Comparison of ENCODE assay signal across 16 cellular contexts in the genomic region with DNA sequence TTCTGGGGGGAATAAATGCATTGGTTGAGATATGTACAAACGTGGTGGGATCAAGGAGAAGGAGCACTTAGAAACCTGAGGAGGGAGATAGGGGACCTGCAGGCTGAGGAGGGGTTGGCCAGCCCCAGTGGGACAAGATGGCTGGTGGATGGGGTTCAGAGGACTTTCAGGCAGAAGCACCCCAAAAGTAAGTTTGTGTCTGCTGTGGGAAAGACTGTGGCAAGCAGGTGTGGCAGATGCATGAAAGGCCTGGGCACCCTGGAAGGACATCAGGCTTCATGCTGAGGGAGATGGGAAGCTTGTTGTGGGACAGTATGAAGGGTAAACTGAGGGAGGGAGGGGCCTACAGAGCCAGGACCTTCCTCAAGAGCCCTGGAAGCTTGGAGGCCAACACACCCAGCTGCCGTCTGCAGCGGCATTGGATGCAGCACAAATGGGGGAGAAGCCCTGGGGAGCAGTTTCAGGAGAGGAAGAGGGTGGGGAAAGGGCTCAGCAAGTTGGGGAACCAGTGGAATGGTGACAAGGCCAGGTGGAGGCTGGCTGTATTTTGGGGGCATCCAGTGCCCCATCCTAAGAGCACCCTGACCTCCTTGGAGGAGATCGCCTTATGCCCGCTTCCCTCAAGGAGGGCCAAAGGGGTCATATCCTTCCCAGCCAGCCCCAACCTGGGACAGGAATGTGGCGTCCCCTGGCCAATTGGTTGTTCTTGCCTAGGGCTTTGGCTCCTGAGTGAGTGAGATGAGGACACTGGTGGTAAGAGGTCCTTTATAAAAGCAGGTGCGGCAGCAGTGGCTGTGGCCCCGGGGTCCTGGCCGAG. TPM values are rescaled to one million over a fixed set of nuclear protein-coding genes. Genes with fewer than 3 reads are reported as not detected.
DNase-seq lines count a peak whose midpoint lies in the region; ATAC-seq and TF ChIP-seq lines count a peak whose summit lies in the region.
"Had no signal": no experiment of that assay in that cellular context is flagged by ENCODE, and none has a peak within 500 bp of the region (broad histone marks: within the 10 kb centered on the region; RNA-seq: fewer than 3 reads in every experiment).

No MANE protein-coding gene starts in this region.

- H3K14ac ChIP-seq in trophoblast cell (ENCODE audit: low read length) = peak overlapping the region; percentile 54

- no peaks in the 10 kb centered on the region for H3K9me3 Mint-ChIP-seq in naive thymus-derived CD4-positive, alpha-beta T cell
- H3K9me3 Mint-ChIP-seq: activated CD4-positive, alpha-beta T cell treated with anti-CD3 and anti-CD28 coated beads, Interleukin-2, amount 10 ng/mL, durations not matched to agents 24 days and 14 days; T-helper 1 cell treated with Interleukin-12 subunit alpha and Interleukin-12 subunit beta and Interleukin-4 antibody, amounts not matched to agents 30 μg/mL and 1 μg/mL, for 36 hours had no signal

- H3K4me1 ChIP-seq in SK-N-SH (ENCODE audit: control insufficient read depth in 1 of 2, insufficient read depth in 2 of 2, low read depth in 1 of 2, low read length in 1 of 2) = peaks cover 15 to 31% of the 10 kb centered on the region in 2 experiments; a peak in 3 of 4 replicates
- H3K4me1 ChIP-seq in fibroblast of lung (ENCODE audit: control insufficient read depth, extremely low read depth, insufficient read depth, low read length) = peaks cover 21% of the 10 kb centered on the region
- H3K4me1 ChIP-seq in trophoblast cell (ENCODE audit: control insufficient read depth in 1 of 2, insufficient read depth in 2 of 2, low read length in 2 of 2) = peaks cover 22 to 28% of the 10 kb centered on the region in 2 experiments
- H3K4me1 ChIP-seq in urinary bladder (ENCODE audit: insufficient read depth) = no peaks in the 10 kb centered on the region
- no peaks in the 10 kb centered on the region for H3K4me1 ChIP-seq in naive thymus-derived CD4-positive, alpha-beta T cell (ENCODE audit: control insufficient read depth in 2 of 2, insufficient read depth in 2 of 2, low read length in 2 of 2)
- no peaks in the 10 kb centered on the region for H3K4me1 ChIP-seq in foreskin keratinocyte

- H4K20me1 ChIP-seq in SK-N-SH (ENCODE audit: insufficient read depth) = no peaks in the 10 kb centered on the region
- H4K20me1 ChIP-seq in fibroblast of lung (ENCODE audit: control insufficient read depth, extremely low read depth, insufficient read depth, low read length) = no peaks in the 10 kb centered on the region

- intact Hi-C loops in naive thymus-derived CD4-positive, alpha-beta T cell (cut with micrococcal nuclease) = no loop called here

- peak overlapping the region; percentile 28 for H3K18ac ChIP-seq in trophoblast cell (ENCODE audit: low read length)

- no peak; the same call in 2 of the 3 replicates for ATAC-seq in SK-N-SH treated with all-trans-retinoic acid at 6 μM for 48 hours
- no peak for ATAC-seq in naive thymus-derived CD4-positive, alpha-beta T cell
- no peak for ATAC-seq in foreskin keratinocyte

- no peak for TF ChIP-seq EP300 in SK-N-SH (IDR thresholded peaks at IDR 0.05; ENCODE audit: borderline replicate concordance in 1 of 2, low read depth in 1 of 2, low read length in 1 of 2)

- TF ChIP-seq CTCF in SK-N-SH (IDR thresholded peaks at IDR 0.05) (no peak), fibroblast of lung (conservative IDR thresholded peaks at IDR 0.05 in 1 of 2, IDR thresholded peaks at IDR 0.05 in 1 of 2; ENCODE audit: low read depth in 1 of 2, low read length in 2 of 2) (no peak), foreskin keratinocyte (conservative IDR thresholded peaks at IDR 0.05) (no peak)

- no peaks in the 10 kb centered on the region for H3K36me3 ChIP-seq in SK-N-SH (replicated peaks in 1 of 2; ENCODE audit: control insufficient read depth in 1 of 2, insufficient read depth in 2 of 2, low read length in 1 of 2)
- no peaks in the 10 kb centered on the region for H3K36me3 ChIP-seq in fibroblast of lung (ENCODE audit: control insufficient read depth, insufficient read depth, low read length)
- no peaks in the 10 kb centered on the region for H3K36me3 ChIP-seq in trophoblast cell (ENCODE audit: control insufficient read depth in 1 of 2, insufficient read depth in 2 of 2, low read length in 2 of 2)
- H3K36me3 ChIP-seq in urinary bladder (ENCODE audit: insufficient read depth) = no peaks in the 10 kb centered on the region
- no peaks in the 10 kb centered on the region for H3K36me3 ChIP-seq in naive thymus-derived CD4-positive, alpha-beta T cell (ENCODE audit: control insufficient read depth in 2 of 3, insufficient read depth in 3 of 3, low read length in 3 of 3)

- H3K27ac ChIP-seq in SK-N-SH (ENCODE audit: low read depth in 2 of 2, low read length in 1 of 2) (peak overlapping the region; percentile 8 to 79), fibroblast of lung (ENCODE audit: insufficient read depth, low read length) (peak overlapping the region; percentile 88), trophoblast cell (ENCODE audit: low read depth, low read length) (peak overlapping the region; percentile 59), urinary bladder (ENCODE audit: low read depth) (peak overlapping the region; percentile 71), foreskin keratinocyte (no peak overlapping the region)
- H3K27ac ChIP-seq in naive thymus-derived CD4-positive, alpha-beta T cell (ENCODE audit: low read depth, low read length) = no peak overlapping the region

- peaks cover 16% of the 10 kb centered on the region for H3K79me1 ChIP-seq in trophoblast cell (ENCODE audit: low read length)

- H3K27me3 Mint-ChIP-seq in naive thymus-derived CD4-positive, alpha-beta T cell = peaks cover 0 to 4% (median 0%) of the 10 kb centered on the region in 5 donors

- H3K4me3 Mint-ChIP-seq in naive thymus-derived CD4-positive, alpha-beta T cell = no peak overlapping the region
- H3K4me3 Mint-ChIP-seq: activated CD4-positive, alpha-beta T cell treated with anti-CD3 and anti-CD28 coated beads, Interleukin-2, amount 10 ng/mL, durations not matched to agents 24 days and 14 days; T-helper 1 cell treated with Interleukin-12 subunit alpha and Interleukin-12 subunit beta and Interleukin-4 antibody, amounts not matched to agents 30 μg/mL and 1 μg/mL, for 36 hours had no signal

- H3K4me3 ChIP-seq in SK-N-SH (ENCODE audit: low read depth in 2 of 2, low read length in 1 of 2) (no peak overlapping the region), fibroblast of lung (replicated peaks in 1 of 4; ENCODE audit: control extremely low read depth in 1 of 4, insufficient read depth in 1 of 4, low read depth in 3 of 4, low read length in 4 of 4) (no peak overlapping the region), trophoblast cell (ENCODE audit: low read depth, low read length) (no peak overlapping the region), urinary bladder (ENCODE audit: low read depth, low read length) (no peak overlapping the region)
- no peak overlapping the region for H3K4me3 ChIP-seq in naive thymus-derived CD4-positive, alpha-beta T cell (ENCODE audit: low read length)

- peak overlapping the region; percentile 48 for H2BK12ac ChIP-seq in trophoblast cell (ENCODE audit: low read length)

- peaks cover 0 to 3% (median 0%) of the 10 kb centered on the region in 7 donors for H3K4me1 Mint-ChIP-seq in naive thymus-derived CD4-positive, alpha-beta T cell
- H3K4me1 Mint-ChIP-seq: activated CD4-positive, alpha-beta T cell treated with anti-CD3 and anti-CD28 coated beads, Interleukin-2, amount 10 ng/mL, durations not matched to agents 24 days and 14 days had no signal

- no peak for TF ChIP-seq RAD21 in SK-N-SH (IDR thresholded peaks at IDR 0.05; ENCODE audit: low read length)

- no peaks in the 10 kb centered on the region for H3K9me2 ChIP-seq in SK-N-SH

- H4K12ac ChIP-seq in trophoblast cell (ENCODE audit: low read depth, low read length) = no peak overlapping the region

- H3K27me3 ChIP-seq in SK-N-SH (ENCODE audit: insufficient read depth) (no peaks in the 10 kb centered on the region), fibroblast of lung (ENCODE audit: control insufficient read depth, insufficient read depth, low read length) (no peaks in the 10 kb centered on the region), trophoblast cell (ENCODE audit: insufficient read depth, low read length) (no peaks in the 10 kb centered on the region), foreskin keratinocyte (no peaks in the 10 kb centered on the region)
- H3K27me3 ChIP-seq in naive thymus-derived CD4-positive, alpha-beta T cell (ENCODE audit: control insufficient read depth in 2 of 2, insufficient read depth in 2 of 2, low read length in 2 of 2) = no peaks in the 10 kb centered on the region

- H2BK120ac ChIP-seq in trophoblast cell (ENCODE audit: insufficient read depth, low read length, poor library complexity) = peak overlapping the region; percentile 13

- peak overlapping the region; percentile 10 for H2BK5ac ChIP-seq in trophoblast cell (ENCODE audit: low read depth, low read length, poor library complexity)

- H3K23ac ChIP-seq in trophoblast cell (ENCODE audit: low read length) = no peak overlapping the region

- H3K4me2 ChIP-seq in SK-N-SH (no peak overlapping the region; the same call in 1 of the 2 replicates), fibroblast of lung (ENCODE audit: extremely low read depth, insufficient read depth, low read length) (no peak overlapping the region), trophoblast cell (ENCODE audit: low read length) (no peak overlapping the region)

- peak overlapping the region; percentile 13 for H3K4ac ChIP-seq in trophoblast cell (ENCODE audit: low read depth, low read length)

- 83% methylated on average over 9 of the region's 9 CpGs for WGBS in SK-N-SH (ENCODE audit: low lambda C conversion rate)
- WGBS in trophoblast cell (ENCODE audit: extremely low coverage, insufficient coverage, insufficient read length) = no CpG with 5 or more reads among the region's 9 CpGs
- WGBS in urinary bladder = 80% methylated on average over 9 of the region's 9 CpGs

- H3F3A ChIP-seq in SK-N-SH (replicated peaks; ENCODE audit: insufficient read depth) = no peaks in the 10 kb centered on the region

- CTCF ChIA-PET in SK-N-SH (lab: Yijun Ruan, JAX) = interaction anchor here (1.4 kb wide), 1 partner anchor 30 kb away, joined by 3 read pairs; no protein-coding TSS in a partner anchor
- CTCF ChIA-PET in naive thymus-derived CD4-positive, alpha-beta T cell (lab: Charles Lee) = no interaction called here

- H4K91ac ChIP-seq in trophoblast cell (ENCODE audit: low read depth, low read length) = peak overlapping the region; percentile 41

- POLR2A ChIA-PET in SK-N-SH (lab: Yijun Ruan, JAX) = no interaction called here
- POLR2A ChIA-PET in naive thymus-derived CD4-positive, alpha-beta T cell (lab: Charles Lee) = no interaction called here

- H4K8ac ChIP-seq in trophoblast cell (ENCODE audit: low read depth, low read length) = peak overlapping the region; percentile 25

- no peaks in the 10 kb centered on the region for H3K79me2 ChIP-seq in SK-N-SH (ENCODE audit: insufficient read depth)
- H3K79me2 ChIP-seq in fibroblast of lung (ENCODE audit: control insufficient read depth, insufficient read depth, low read length) = no peaks in the 10 kb centered on the region
- peaks cover 4% of the 10 kb centered on the region for H3K79me2 ChIP-seq in trophoblast cell (ENCODE audit: control insufficient read depth, insufficient read depth, low read length, poor library complexity)

- H3K27ac Mint-ChIP-seq in naive thymus-derived CD4-positive, alpha-beta T cell = peak overlapping the region in 1 of 9 donors; percentile 41
- H3K27ac Mint-ChIP-seq: activated CD4-positive, alpha-beta T cell treated with anti-CD3 and anti-CD28 coated beads, Interleukin-2, amount 10 ng/mL, durations not matched to agents 24 days and 14 days; T-helper 1 cell treated with Interleukin-12 subunit alpha and Interleukin-12 subunit beta and Interleukin-4 antibody, amounts not matched to agents 30 μg/mL and 1 μg/mL, for 36 hours had no signal

- no peak for DNase-seq in SK-N-SH
- no peak for DNase-seq in fibroblast of lung (ENCODE audit: low read depth in 2 of 2)
- no peak for DNase-seq in trophoblast cell
- no peak for DNase-seq in naive thymus-derived CD4-positive, alpha-beta T cell
- DNase-seq in foreskin keratinocyte = no peak
- DNase-seq in T1000 (lab: John Stamatoyannopoulos, UW) = no peak
- DNase-seq: activated CD4-positive, alpha-beta T cell treated with anti-CD3 and anti-CD28 coated beads, Interleukin-2, amount 10 ng/mL, durations not matched to agents 24 days and 14 days; activated effector memory CD4-positive, alpha-beta T cell treated with anti-CD3 and anti-CD28 coated beads, Interleukin-2, amount 50 U/mL, for 16 hours; cerebellar nuclear complex; NCI-H345; OCI-M1; stimulated activated CD4-positive, alpha-beta T cell treated with anti-CD3 and anti-CD28 coated beads, Interleukin-4, amount 100 ng/mL, for 24 hours; stimulated activated naive CD4-positive, alpha-beta T cell treated with Interleukin-2 at 50 U/mL for 16 hours had no signal

- no peaks in the 10 kb centered on the region for H3K36me3 Mint-ChIP-seq in naive thymus-derived CD4-positive, alpha-beta T cell

- H2AFZ ChIP-seq in SK-N-SH (ENCODE audit: low read depth) (peak overlapping the region; percentile 74; the same call in 1 of the 2 replicates), fibroblast of lung (ENCODE audit: low read length) (no peak overlapping the region), trophoblast cell (ENCODE audit: insufficient read depth, low read length, poor library complexity) (no peak overlapping the region)

- H3K9me3 ChIP-seq in SK-N-SH (no peaks in the 10 kb centered on the region), fibroblast of lung (ENCODE audit: control insufficient read depth, insufficient read depth, low read depth, low read length) (no peaks in the 10 kb centered on the region), trophoblast cell (ENCODE audit: insufficient read depth, low read depth, low read length) (no peaks in the 10 kb centered on the region)
- H3K9me3 ChIP-seq in naive thymus-derived CD4-positive, alpha-beta T cell (ENCODE audit: control insufficient read depth in 2 of 3, low read length in 3 of 3) = no peaks in the 10 kb centered on the region

- no peak overlapping the region for H3K9ac ChIP-seq in SK-N-SH
- peak overlapping the region; percentile 30 for H3K9ac ChIP-seq in fibroblast of lung (ENCODE audit: insufficient read depth, low read length)
- no peak overlapping the region for H3K9ac ChIP-seq in trophoblast cell (ENCODE audit: low read length)

- H2AK5ac ChIP-seq in trophoblast cell (ENCODE audit: low read length) = peak overlapping the region; percentile 49

RNA-seq across cellular contexts. Expression of a gene that starts 20.8 kb away (rescaled TPM):
- polyA plus RNA-seq in SK-N-SH (2012; rRNA removed) = 56.3 and 56.7 TPM in 2 replicates
- polyA plus RNA-seq in SK-N-SH (2012; cell fraction: cytosol; rRNA removed) = 30.8 and 34.1 TPM in 2 replicates
- polyA plus RNA-seq in SK-N-SH (2012; cell fraction: nucleus; rRNA removed) = 154 and 164 TPM in 2 replicates
- total RNA-seq in fibroblast of lung = 67.9 and 73.4 TPM in 2 replicates
- 17.7 and 26.9 TPM in 2 replicates for polyA plus RNA-seq in fibroblast of lung
- polyA plus RNA-seq in fibroblast of lung (2012) = 22.0 and 27.5 TPM in 2 replicates
- 131 and 148 TPM in 2 replicates for polyA minus RNA-seq in fibroblast of lung (ENCODE audit: low replicate concordance)
- 116 and 119 TPM in 2 replicates for polyA plus RNA-seq in trophoblast cell (2013)
- total RNA-seq in urinary bladder = 105 TPM
- 202 TPM for polyA plus RNA-seq in urinary bladder
- 1,000 to 10,000 TPM in 2 of 5 experiments, 100 to 1,000 TPM in 3; 144 to 1,533 (median 246) TPM for total RNA-seq in naive thymus-derived CD4-positive, alpha-beta T cell
- polyA plus RNA-seq in naive thymus-derived CD4-positive, alpha-beta T cell = 100 to 1,000 TPM; 202 to 280 TPM
- total RNA-seq in foreskin keratinocyte = 83.7 and 106 TPM in 2 replicates
- 60.0 and 69.6 TPM in 2 replicates for polyA plus RNA-seq in foreskin keratinocyte

Comparison
In these comparisons a context has a peak if more than half of its experiments do, and no peak if none do; other contexts are left out.
1. H3K27ac ChIP-seq: peak in SK-N-SH (2 of 2), fibroblast of lung (single experiment), trophoblast cell (single experiment) and urinary bladder (single experiment); none in naive thymus-derived CD4-positive, alpha-beta T cell (single experiment) and foreskin keratinocyte (single experiment).